ENCODE assay signal across 9 cellular contexts in genomic region chr16:48498761-48499600, GRCh38.
A peak's percentile ranks its signal among the peaks of the same experiment; 100 is the strongest.
DNase-seq lines count a peak whose midpoint lies in the region; ATAC-seq and TF ChIP-seq lines count a peak whose summit lies in the region.
"Had no signal": no experiment of that assay in that cellular context is flagged by ENCODE, and none has a peak within 500 bp of the region (broad histone marks: within the 10 kb centered on the region; RNA-seq: fewer than 3 reads in every experiment).

No MANE protein-coding gene starts in this region.

- intact Hi-C loops in A673 (cut with micrococcal nuclease; ENCODE audit: unreplicated experiment) = no loop called here

- H3K4me3 ChIP-seq in A673 (ENCODE audit: low read depth, low read length, poor library complexity, severe bottlenecking) = no peak overlapping the region
- H3K4me3 ChIP-seq in CD8-positive, alpha-beta memory T cell (ENCODE audit: low read length) = no peak overlapping the region

- POLR2A ChIA-PET in A673 (lab: Charles Lee; ENCODE audit: low non-redundant PET) = no interaction called here
- POLR2A ChIA-PET in CD8-positive, alpha-beta memory T cell (lab: Charles Lee) = interaction anchor here (0.6 kb wide), 1 partner anchor 255 kb away, joined by 3 read pairs; no protein-coding TSS in a partner anchor

- H3K27ac Mint-ChIP-seq in CD8-positive, alpha-beta memory T cell = no peak overlapping the region
- H3K27ac Mint-ChIP-seq: activated CD4-positive, alpha-beta T cell treated with anti-CD3 and anti-CD28 coated beads for 36 hours had no signal

- DNase-seq in A673 (ENCODE audit: low spot score) (peak; percentile 78), NCI-H1105 treated with DMSO at 0.1 percent for 48 hours (lab: John Stamatoyannopoulos, UW) (peak; percentile 32), dermis blood vessel endothelial cell (peak; percentile 7), myocyte (ENCODE audit: low read depth) (peak; percentile 53), caudate nucleus (lab: John Stamatoyannopoulos, UW) (no peak), SKM-1 (lab: John Stamatoyannopoulos, UW; ENCODE audit: unreplicated experiment) (no peak)
- DNase-seq in CD8-positive, alpha-beta memory T cell = no peak
- DNase-seq: activated CD4-positive, alpha-beta T cell treated with anti-CD3 and anti-CD28 coated beads for 36 hours had no signal

- no peaks in the 10 kb centered on the region for H3K36me3 ChIP-seq in A673 (ENCODE audit: insufficient read depth, low read length, poor library complexity, severe bottlenecking)
- H3K36me3 ChIP-seq in CD8-positive, alpha-beta memory T cell (ENCODE audit: insufficient read depth, low read length) = no peaks in the 10 kb centered on the region

- CTCF ChIA-PET in A673 (lab: Charles Lee) = no interaction called here
- CTCF ChIA-PET in CD8-positive, alpha-beta memory T cell (lab: Charles Lee) = interaction anchor here (0.9 kb wide), 1 partner anchor 124 kb away, joined by 4 read pairs; no protein-coding TSS in a partner anchor

- H3K9me3 ChIP-seq in A673 (ENCODE audit: low read depth, low read length, poor library complexity, severe bottlenecking) = peaks cover 5% of the 10 kb centered on the region
- no peaks in the 10 kb centered on the region for H3K9me3 ChIP-seq in CD8-positive, alpha-beta memory T cell (ENCODE audit: low read length)

- no peaks in the 10 kb centered on the region for H3K27me3 ChIP-seq in A673 (replicated peaks; ENCODE audit: insufficient read depth, low read depth, low read length, poor library complexity)
- no peaks in the 10 kb centered on the region for H3K27me3 ChIP-seq in CD8-positive, alpha-beta memory T cell (ENCODE audit: insufficient read depth, low read length, poor library complexity, severe bottlenecking)

- no TSS peak for BruUV-seq in A673 (replicated peaks; lab: Mats Ljungman, UMichigan)

- TF ChIP-seq CTCF in A673 (conservative IDR thresholded peaks at IDR 0.05; ENCODE audit: low read depth, low read length) = no peak

- no peaks in the 10 kb centered on the region for H3K36me3 Mint-ChIP-seq in CD8-positive, alpha-beta memory T cell

- no peak for ATAC-seq in HG03354 (IDR thresholded peaks at IDR 0.05; ENCODE audit: poor library complexity, severe bottlenecking, unreplicated experiment)
- ATAC-seq: activated CD4-positive, alpha-beta T cell treated with anti-CD3 and anti-CD28 coated beads for 36 hours had no signal

- no peaks in the 10 kb centered on the region for H3K4me1 Mint-ChIP-seq in CD8-positive, alpha-beta memory T cell
- H3K4me1 Mint-ChIP-seq: activated CD4-positive, alpha-beta T cell treated with anti-CD3 and anti-CD28 coated beads for 36 hours had no signal

- peaks cover 0 to 2% of the 10 kb centered on the region in 2 donors for H3K27me3 Mint-ChIP-seq in CD8-positive, alpha-beta memory T cell
- H3K27me3 Mint-ChIP-seq: activated CD4-positive, alpha-beta T cell treated with anti-CD3 and anti-CD28 coated beads for 36 hours had no signal

- H3K4me1 ChIP-seq in A673 (ENCODE audit: insufficient read depth, low read length, poor library complexity, severe bottlenecking) = peaks cover 53% of the 10 kb centered on the region
- H3K4me1 ChIP-seq in CD8-positive, alpha-beta memory T cell (ENCODE audit: insufficient read depth, low read length) = no peaks in the 10 kb centered on the region

- peak overlapping the region; percentile 78 for H3K27ac ChIP-seq in A673 (ENCODE audit: low read depth, low read length, poor library complexity, severe bottlenecking)
- H3K27ac ChIP-seq in caudate nucleus (ENCODE audit: low read depth, low read length) = no peak overlapping the region
- H3K27ac ChIP-seq in CD8-positive, alpha-beta memory T cell (ENCODE audit: low read depth, low read length) = no peak overlapping the region

- H3K4me3 Mint-ChIP-seq in CD8-positive, alpha-beta memory T cell = no peak overlapping the region
- H3K4me3 Mint-ChIP-seq: activated CD4-positive, alpha-beta T cell treated with anti-CD3 and anti-CD28 coated beads for 36 hours had no signal

- no peaks in the 10 kb centered on the region for H3K9me3 Mint-ChIP-seq in CD8-positive, alpha-beta memory T cell

Comparison
In these comparisons a context has a peak if more than half of its experiments do, and no peak if none do; other contexts are left out.
1. DNase-seq: peak in A673 (single experiment), NCI-H1105 treated with DMSO at 0.1 percent for 48 hours (single experiment), dermis blood vessel endothelial cell (single experiment) and myocyte (single experiment); none in caudate nucleus (0 of 61), SKM-1 (single experiment) and CD8-positive, alpha-beta memory T cell (0 of 5).